1 cellular context compared by ENCODE assay signal in the genomic region with DNA sequence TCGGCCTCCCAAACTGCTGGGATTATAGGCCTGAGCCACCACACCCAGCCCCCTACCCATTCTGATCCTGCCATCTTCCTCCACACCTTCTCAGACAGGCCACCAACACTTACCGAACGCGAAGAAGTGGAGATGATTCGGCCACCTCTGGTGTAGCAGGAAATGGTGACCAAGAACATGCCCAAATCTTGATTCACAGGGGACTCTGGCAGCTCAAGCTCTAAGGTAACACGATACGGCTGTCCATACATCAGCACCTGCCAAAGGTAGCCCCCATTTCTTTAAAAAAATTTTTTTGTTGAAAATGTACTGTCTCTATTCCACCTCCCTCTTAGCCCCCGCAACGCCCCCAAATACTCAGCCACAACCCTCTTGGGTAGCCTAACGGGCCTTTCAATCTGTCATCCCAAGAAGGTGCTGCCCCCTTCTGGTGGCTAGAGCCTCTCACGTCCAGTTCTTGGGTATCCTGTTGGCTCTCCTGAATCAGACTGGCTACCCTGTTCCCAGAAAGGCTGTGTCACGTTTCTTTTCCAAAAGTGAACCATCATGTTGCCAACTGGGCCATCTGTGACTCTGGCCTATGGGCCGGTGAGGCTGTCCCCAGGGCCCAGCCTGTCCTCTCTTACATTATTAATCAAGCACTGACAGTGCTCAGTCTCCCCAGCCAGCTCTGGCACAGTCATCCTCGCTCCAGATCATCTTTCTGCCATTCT.
TF ChIP-seq lines count a peak whose summit lies in the region.

No MANE protein-coding gene starts in this region.

TF ChIP-seq in IMR-90, 13 proteins besides CTCF, POLR2A, EP300 and RAD21:
- no peak for TF ChIP-seq CHD1 (IDR thresholded peaks at IDR 0.05; ENCODE audit: low read depth, low read length)
- peak; percentile 68 for TF ChIP-seq SMC3 (IDR thresholded peaks at IDR 0.05; ENCODE audit: low read depth, low read length)
